ENCODE assay signal across 25 cellular contexts in the genomic region with DNA sequence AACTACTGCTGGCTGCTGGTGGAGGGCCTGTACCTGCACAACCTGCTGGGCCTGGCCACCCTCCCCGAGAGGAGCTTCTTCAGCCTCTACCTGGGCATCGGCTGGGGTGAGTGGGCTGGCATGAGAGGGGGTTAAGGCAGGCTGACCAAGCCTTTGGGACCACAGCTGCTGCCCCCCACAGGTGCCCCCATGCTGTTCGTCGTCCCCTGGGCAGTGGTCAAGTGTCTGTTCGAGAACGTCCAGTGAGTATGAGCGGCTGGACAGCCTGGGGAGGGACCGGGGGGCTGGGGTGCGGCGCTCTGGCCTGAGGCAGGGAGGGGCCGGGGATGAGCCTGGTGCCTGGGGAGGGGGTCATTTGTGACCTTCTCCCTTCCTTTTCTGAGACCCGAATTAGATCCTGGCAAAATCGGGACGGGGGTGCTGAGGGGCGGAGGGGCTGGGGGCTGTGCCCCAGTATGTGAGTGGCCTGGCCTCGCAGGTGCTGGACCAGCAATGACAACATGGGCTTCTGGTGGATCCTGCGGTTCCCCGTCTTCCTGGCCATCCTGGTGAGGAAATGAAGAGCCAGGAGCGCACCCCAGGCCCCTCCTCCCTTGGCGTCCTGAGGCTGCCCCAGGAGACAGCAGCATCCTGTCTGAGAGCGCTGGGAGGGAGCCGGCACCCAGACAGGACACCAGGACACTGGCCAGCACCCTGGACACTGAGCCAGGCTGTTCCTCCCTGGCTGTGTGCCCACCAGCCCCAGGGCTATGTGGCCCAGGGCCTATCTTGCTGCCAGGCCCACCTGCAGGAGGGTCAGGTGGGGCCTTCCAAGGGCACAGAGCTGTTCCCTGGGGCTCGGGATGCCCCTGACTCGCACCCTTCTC. TPM values are rescaled to one million over a fixed set of nuclear protein-coding genes. Genes with fewer than 3 reads are reported as not detected.
"Had no signal": no experiment of that assay in that cellular context is flagged by ENCODE, and none has a peak within 500 bp of the region (broad histone marks: within the 10 kb centered on the region; RNA-seq: fewer than 3 reads in every experiment).

No MANE protein-coding gene starts in this region.

- H3K4me1 ChIP-seq: sigmoid colon had no signal

- H3K9me3 Mint-ChIP-seq: naive thymus-derived CD4-positive, alpha-beta T cell; nephron progenitor cell; stimulated activated naive B cell treated with anti-CD40 and anti-IgM and Interleukin-4, amounts not matched to agents 10 μg/mL and 1 μg/mL and 100 μg/mL, for 72 hours had no signal

- H3K4me3 Mint-ChIP-seq: naive thymus-derived CD4-positive, alpha-beta T cell; nephron progenitor cell; stimulated activated naive B cell treated with anti-CD40 and anti-IgM and Interleukin-4, amounts not matched to agents 10 μg/mL and 1 μg/mL and 100 μg/mL, for 72 hours had no signal

- H2AFZ ChIP-seq: hepatocyte had no signal

- H3K4me3 ChIP-seq: dorsolateral prefrontal cortex, hepatocyte, sigmoid colon, skin epidermis, stomach, thoracic aorta, transverse colon had no signal

- DNase-seq: cortex of kidney; dorsolateral prefrontal cortex; effector CD8-positive, alpha-beta T cell; foreskin melanocyte; head of caudate nucleus; kidney glomerular epithelial cell; mammary epithelial cell; naive thymus-derived CD4-positive, alpha-beta T cell; nephron progenitor cell; sigmoid colon; stimulated activated CD4-positive, alpha-beta T cell treated with anti-CD3 and anti-CD28 coated beads, Interleukin-2, amount 100 ng/mL, for 24 hours; stimulated activated CD4-positive, alpha-beta T cell treated with anti-CD3 and anti-CD28 coated beads, Interleukin-4, amount 100 ng/mL, for 4 hours; stimulated activated naive B cell treated with anti-CD40 and anti-IgM and Interleukin-4, amounts not matched to agents 10 μg/mL and 1 μg/mL and 100 μg/mL, for 72 hours; stomach; substantia nigra; transverse colon had no signal

- H3K27ac Mint-ChIP-seq: naive thymus-derived CD4-positive, alpha-beta T cell; nephron progenitor cell; stimulated activated naive B cell treated with anti-CD40 and anti-IgM and Interleukin-4, amounts not matched to agents 10 μg/mL and 1 μg/mL and 100 μg/mL, for 72 hours had no signal

- H3K27ac ChIP-seq: dorsolateral prefrontal cortex, hepatocyte, neutrophil, sigmoid colon, skin epidermis, stomach, thoracic aorta, transverse colon had no signal

- ATAC-seq: naive thymus-derived CD4-positive, alpha-beta T cell; stimulated activated naive B cell treated with anti-CD40 and anti-IgM and Interleukin-4, amounts not matched to agents 10 μg/mL and 1 μg/mL and 100 μg/mL, for 72 hours had no signal

- H3K4me2 ChIP-seq: hepatocyte had no signal

- H3K36me3 ChIP-seq: neutrophil, sigmoid colon, stomach, thoracic aorta, transverse colon had no signal

- H3K79me2 ChIP-seq: hepatocyte had no signal

- H3K9me3 ChIP-seq: neutrophil, sigmoid colon, stomach, thoracic aorta, transverse colon had no signal

RNA-seq across cellular contexts. Expression of a gene that starts 8.0 kb away (rescaled TPM):
- total RNA-seq: mammary epithelial cell; mononuclear cell; naive thymus-derived CD4-positive, alpha-beta T cell; pulmonary artery endothelial cell; thoracic aorta; ureter had no signal
- polyA plus RNA-seq: mammary epithelial cell; naive thymus-derived CD4-positive, alpha-beta T cell had no signal

RNA-seq across cellular contexts. Expression of a gene that starts 22.9 kb away (rescaled TPM):
- total RNA-seq: hepatocyte; mesenteric fat pad; mononuclear cell; naive thymus-derived CD4-positive, alpha-beta T cell; osteoblast; pulmonary artery endothelial cell; sigmoid colon; stomach; thoracic aorta; ureter had no signal
